In the genomic region with DNA sequence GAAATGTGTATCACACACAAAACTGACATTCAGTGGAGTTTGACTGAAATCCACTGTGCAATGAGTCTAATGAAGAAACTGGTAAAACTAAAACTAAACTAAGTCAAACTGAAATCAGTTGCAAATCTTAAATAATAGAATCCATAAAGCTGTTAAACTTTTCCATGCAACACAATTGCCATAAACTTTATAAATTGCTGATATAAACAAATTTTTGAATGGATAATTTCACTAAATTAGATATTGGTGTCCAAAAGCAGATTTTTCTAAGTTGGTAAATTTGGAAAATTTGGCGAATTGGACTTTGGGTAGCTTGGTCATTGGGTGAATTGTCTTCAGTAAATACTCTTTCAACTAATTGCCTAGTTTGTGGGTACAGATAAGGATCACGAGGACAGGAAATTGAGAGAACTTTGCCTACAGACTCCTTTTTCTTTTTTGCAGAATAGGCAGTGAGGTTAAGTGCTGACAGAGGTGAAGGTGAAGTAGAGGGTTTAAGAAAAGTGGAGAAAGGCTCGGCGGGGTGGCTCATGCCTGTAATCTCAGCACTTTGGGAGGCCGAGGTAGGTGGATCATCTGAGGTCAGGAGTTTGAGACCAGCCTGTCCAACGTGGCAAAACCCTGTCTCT, we compare ENCODE assay signal across 14 cellular contexts. TPM values are rescaled to one million over a fixed set of nuclear protein-coding genes. Genes with fewer than 3 reads are reported as not detected.
DNase-seq lines count a peak whose midpoint lies in the region; ATAC-seq and TF ChIP-seq lines count a peak whose summit lies in the region.
"Had no signal": no experiment of that assay in that cellular context is flagged by ENCODE, and none has a peak within 500 bp of the region (broad histone marks: within the 10 kb centered on the region; RNA-seq: fewer than 3 reads in every experiment).

No MANE protein-coding gene starts in this region.

- ATAC-seq in activated CD8-positive, alpha-beta memory T cell treated with anti-CD3 and anti-CD28 coated beads, Interleukin-2, amount 10 ng/mL, durations not matched to agents 7 days and 5 days = peak; percentile 30
- ATAC-seq in CD4-positive, CD25-positive, alpha-beta regulatory T cell (ENCODE audit: low read depth in 2 of 2) = no peak
- ATAC-seq in IMR-90 (ENCODE audit: low read depth) = no peak
- no peak for ATAC-seq in GM21367 (IDR thresholded peaks at IDR 0.05; ENCODE audit: unreplicated experiment)
- ATAC-seq in HG03460 (IDR thresholded peaks at IDR 0.05; ENCODE audit: unreplicated experiment) = no peak

- H4K5ac ChIP-seq in IMR-90 (ENCODE audit: low read depth, low read length) = no peak overlapping the region

- no peak overlapping the region for H2BK5ac ChIP-seq in IMR-90 (ENCODE audit: low read depth, low read length, poor library complexity, severe bottlenecking)

- no peaks in the 10 kb centered on the region for H3K36me3 ChIP-seq in CD4-positive, CD25-positive, alpha-beta regulatory T cell (ENCODE audit: control insufficient read depth, insufficient read depth, low read length)
- H3K36me3 ChIP-seq in IMR-90 (ENCODE audit: control insufficient read depth, insufficient read depth, low read length) = no peaks in the 10 kb centered on the region
- H3K36me3 ChIP-seq: MG63 had no signal

- no peak overlapping the region for H3K23ac ChIP-seq in IMR-90 (ENCODE audit: low read depth, low read length)

- no peak overlapping the region for H3K4me3 Mint-ChIP-seq in activated CD8-positive, alpha-beta memory T cell treated with anti-CD3 and anti-CD28 coated beads, Interleukin-2, amount 10 ng/mL, durations not matched to agents 7 days and 5 days
- H3K4me3 Mint-ChIP-seq in CD4-positive, CD25-positive, alpha-beta regulatory T cell = peak overlapping the region; percentile 11 to 83 (median 56)
- H3K4me3 Mint-ChIP-seq in activated T-helper 2 cell treated with anti-CD3 and anti-CD28 coated beads, Interferon-gamma antibody, Interleukin-2, Interleukin-4, amounts not matched to agents 10 μg/mL and 5 μg/mL and 100 μg/mL, durations not matched to agents 14 hours and 24 hours and 36 hours (ENCODE audit: low read depth) = peak overlapping the region; percentile 19

- 100% methylated on average over 1 of the region's 6 CpGs; no CpG with 5 or more reads in 1 of the 2 experiments for WGBS in IMR-90 (ENCODE audit: extremely low coverage in 2 of 2, insufficient read length in 1 of 2), 2 experiments

- H3K27me3 Mint-ChIP-seq in activated CD8-positive, alpha-beta memory T cell treated with anti-CD3 and anti-CD28 coated beads, Interleukin-2, amount 10 ng/mL, durations not matched to agents 7 days and 5 days = no peaks in the 10 kb centered on the region
- peaks cover 4% of the 10 kb centered on the region for H3K27me3 Mint-ChIP-seq in CD4-positive, CD25-positive, alpha-beta regulatory T cell
- no peaks in the 10 kb centered on the region for H3K27me3 Mint-ChIP-seq in activated T-helper 2 cell treated with anti-CD3 and anti-CD28 coated beads, Interferon-gamma antibody, Interleukin-2, Interleukin-4, amounts not matched to agents 10 μg/mL and 5 μg/mL and 100 μg/mL, durations not matched to agents 14 hours and 24 hours and 36 hours (ENCODE audit: low read depth)

- H3K14ac ChIP-seq in IMR-90 (replicated peaks; ENCODE audit: low read depth, low read length) = no peak overlapping the region

- POLR2A ChIA-PET in IMR-90 (lab: Charles Lee; ENCODE audit: unreplicated experiment) = no interaction called here

- intact Hi-C loops in IMR-90 (cut with micrococcal nuclease) = no loop called here
- intact Hi-C loops in activated T-helper 2 cell treated with anti-CD3 and anti-CD28 coated beads, Interferon-gamma antibody, Interleukin-2, Interleukin-4, amounts not matched to agents 10 μg/mL and 5 μg/mL and 100 μg/mL, durations not matched to agents 14 hours and 24 hours and 36 hours (cut with micrococcal nuclease) = loop anchor here (1.0 kb wide), 1 partner anchor 63 kb away; no protein-coding TSS in a partner anchor

- no peak overlapping the region for H2AFZ ChIP-seq in IMR-90 (replicated peaks; ENCODE audit: low read length, poor library complexity)

- no peak for TF ChIP-seq RAD21 in IMR-90 (IDR thresholded peaks at IDR 0.05; ENCODE audit: low read length)

- in situ Hi-C loops in IMR-90 (cut with MboI; ENCODE audit: low sequenced_read_pairs) = no loop called here

- no peak overlapping the region for H2BK15ac ChIP-seq in IMR-90 (ENCODE audit: low read depth, low read length)

- no peak overlapping the region for H3K4me3 ChIP-seq in CD4-positive, CD25-positive, alpha-beta regulatory T cell (ENCODE audit: low read depth, low read length)
- no peak overlapping the region for H3K4me3 ChIP-seq in IMR-90 (ENCODE audit: insufficient read depth, low read depth, low read length)
- H3K4me3 ChIP-seq: MG63 had no signal

- no peaks in the 10 kb centered on the region for H3K79me1 ChIP-seq in IMR-90 (ENCODE audit: low read depth in 1 of 2, low read length in 2 of 2)

- no peak overlapping the region for H3K27ac ChIP-seq in CD4-positive, CD25-positive, alpha-beta regulatory T cell (ENCODE audit: insufficient read depth, low read length, poor library complexity, severe bottlenecking)
- no peak overlapping the region for H3K27ac ChIP-seq in IMR-90 (ENCODE audit: insufficient read depth, low read length)
- H3K27ac ChIP-seq: HL-60, KMS-11 had no signal

- no peak overlapping the region for H3K9ac ChIP-seq in IMR-90 (ENCODE audit: low read depth, low read length)
- H3K9ac ChIP-seq: KMS-11 had no signal

- no peak overlapping the region for H2AK5ac ChIP-seq in IMR-90 (ENCODE audit: low read depth, low read length)

- H3K4ac ChIP-seq in IMR-90 (ENCODE audit: low read depth, low read length) = no peak overlapping the region

- H3K9me3 ChIP-seq in CD4-positive, CD25-positive, alpha-beta regulatory T cell (ENCODE audit: control insufficient read depth in 2 of 2, low read length in 2 of 2) = no peaks in the 10 kb centered on the region
- H3K9me3 ChIP-seq in IMR-90 (ENCODE audit: control insufficient read depth, insufficient read depth, low read length) = no peaks in the 10 kb centered on the region
- H3K9me3 ChIP-seq: MG63 had no signal

- H4K91ac ChIP-seq in IMR-90 (ENCODE audit: insufficient read depth, low read depth, low read length) = no peak overlapping the region

- CTCF ChIA-PET in activated CD8-positive, alpha-beta memory T cell treated with anti-CD3 and anti-CD28 coated beads, Interleukin-2, amount 10 ng/mL, durations not matched to agents 7 days and 5 days (lab: Charles Lee) = interaction anchor here (0.5 to 5.4 kb wide), 7 partner anchors 10 to 189 kb away, joined by 3 to 38 read pairs (median 5); partner anchors contain the start of genes ARFIP2, ILK, MRPL17 and RRP8
- CTCF ChIA-PET in IMR-90 (lab: Yijun Ruan, JAX) = interaction anchor here (0.6 to 1.3 kb wide), 3 partner anchors 13 to 650 kb away, joined by 3 to 4 read pairs (median 4); partner anchors contain the start of genes MRPL17 and TPP1

- H3K9me1 ChIP-seq in IMR-90 (ENCODE audit: insufficient read depth, low read length) = no peaks in the 10 kb centered on the region

- no peak overlapping the region for H4K8ac ChIP-seq in IMR-90 (ENCODE audit: low read depth in 2 of 2, low read length in 2 of 2)

- peaks cover 75% of the 10 kb centered on the region for H3K4me1 Mint-ChIP-seq in activated CD8-positive, alpha-beta memory T cell treated with anti-CD3 and anti-CD28 coated beads, Interleukin-2, amount 10 ng/mL, durations not matched to agents 7 days and 5 days
- peaks cover 36 to 76% (median 41%) of the 10 kb centered on the region in 4 donors for H3K4me1 Mint-ChIP-seq in CD4-positive, CD25-positive, alpha-beta regulatory T cell
- H3K4me1 Mint-ChIP-seq in activated T-helper 2 cell treated with anti-CD3 and anti-CD28 coated beads, Interferon-gamma antibody, Interleukin-2, Interleukin-4, amounts not matched to agents 10 μg/mL and 5 μg/mL and 100 μg/mL, durations not matched to agents 14 hours and 24 hours and 36 hours (ENCODE audit: low read depth) = peaks cover 66% of the 10 kb centered on the region

- no peak overlapping the region for H3K56ac ChIP-seq in IMR-90 (ENCODE audit: extremely low read depth, insufficient read depth, low read length)

- H2BK120ac ChIP-seq in IMR-90 (ENCODE audit: low read depth, low read length) = no peak overlapping the region

- peak overlapping the region; percentile 16 for H3K27ac Mint-ChIP-seq in activated CD8-positive, alpha-beta memory T cell treated with anti-CD3 and anti-CD28 coated beads, Interleukin-2, amount 10 ng/mL, durations not matched to agents 7 days and 5 days
- peak overlapping the region in 2 of 3 donors; percentile 76 to 84 for H3K27ac Mint-ChIP-seq in CD4-positive, CD25-positive, alpha-beta regulatory T cell
- H3K27ac Mint-ChIP-seq in activated T-helper 2 cell treated with anti-CD3 and anti-CD28 coated beads, Interferon-gamma antibody, Interleukin-2, Interleukin-4, amounts not matched to agents 10 μg/mL and 5 μg/mL and 100 μg/mL, durations not matched to agents 14 hours and 24 hours and 36 hours = peak overlapping the region; percentile 13

- no peaks in the 10 kb centered on the region for H4K20me1 ChIP-seq in IMR-90 (ENCODE audit: insufficient read depth, low read length)

- BruUV-seq in IMR-90 (replicated peaks; lab: Mats Ljungman, UMichigan) = no TSS peak

- no peak overlapping the region for H3K18ac ChIP-seq in IMR-90 (ENCODE audit: low read depth, low read length)

- H3K9me3 Mint-ChIP-seq in activated CD8-positive, alpha-beta memory T cell treated with anti-CD3 and anti-CD28 coated beads, Interleukin-2, amount 10 ng/mL, durations not matched to agents 7 days and 5 days (ENCODE audit: low read depth) = no peaks in the 10 kb centered on the region
- H3K9me3 Mint-ChIP-seq in CD4-positive, CD25-positive, alpha-beta regulatory T cell = no peaks in the 10 kb centered on the region
- H3K9me3 Mint-ChIP-seq in activated T-helper 2 cell treated with anti-CD3 and anti-CD28 coated beads, Interferon-gamma antibody, Interleukin-2, Interleukin-4, amounts not matched to agents 10 μg/mL and 5 μg/mL and 100 μg/mL, durations not matched to agents 14 hours and 24 hours and 36 hours = peaks cover 6% of the 10 kb centered on the region

- no peak overlapping the region for H2BK20ac ChIP-seq in IMR-90 (ENCODE audit: low read depth, low read length)

- no peak for TF ChIP-seq POLR2A in IMR-90 (IDR thresholded peaks at IDR 0.05; ENCODE audit: low read depth, low read length)

- H3K4me2 ChIP-seq in IMR-90 (ENCODE audit: low read depth, low read length) = no peak overlapping the region
- H3K4me2 ChIP-seq: KMS-11 had no signal

- no peak for DNase-seq in activated CD8-positive, alpha-beta memory T cell treated with anti-CD3 and anti-CD28 coated beads, Interleukin-2, amount 10 ng/mL, durations not matched to agents 7 days and 5 days
- DNase-seq in activated CD8-positive, alpha-beta memory T cell treated with anti-CD3 and anti-CD28 coated beads for 24 hours = no peak
- peak in 1 of 3 donors; percentile 54 for DNase-seq in CD4-positive, CD25-positive, alpha-beta regulatory T cell
- no peak for DNase-seq in IMR-90
- DNase-seq in activated T-helper 2 cell treated with anti-CD3 and anti-CD28 coated beads, Interferon-gamma antibody, Interleukin-2, Interleukin-4, amounts not matched to agents 10 μg/mL and 5 μg/mL and 100 μg/mL, durations not matched to agents 14 hours and 24 hours and 36 hours (ENCODE audit: low spot score) = no peak
- DNase-seq in effector CD4-positive, alpha-beta T cell = no peak
- DNase-seq: GOT3, MG63, NCI-H1092 treated with DMSO at 0.1 percent for 48 hours, NCI-H1694 had no signal

- H3K27me3 ChIP-seq in CD4-positive, CD25-positive, alpha-beta regulatory T cell (ENCODE audit: control insufficient read depth, insufficient read depth, low read length) = no peaks in the 10 kb centered on the region
- no peaks in the 10 kb centered on the region for H3K27me3 ChIP-seq in IMR-90 (ENCODE audit: control insufficient read depth, insufficient read depth, low read length)
- H3K27me3 ChIP-seq: MG63 had no signal

- H3K4me1 ChIP-seq in CD4-positive, CD25-positive, alpha-beta regulatory T cell (ENCODE audit: control insufficient read depth, insufficient read depth, low read length, poor library complexity, severe bottlenecking) = peaks cover 26% of the 10 kb centered on the region
- no peaks in the 10 kb centered on the region for H3K4me1 ChIP-seq in IMR-90 (ENCODE audit: control insufficient read depth, insufficient read depth, low read length)

- dilution Hi-C loops in IMR-90 (cut with HindIII; ENCODE audit: low sequenced_read_pairs, unreplicated experiment) = no loop called here

- TF ChIP-seq CTCF in IMR-90 (conservative IDR thresholded peaks at IDR 0.05; ENCODE audit: low read depth, low read length) = no peak

- H3K36me3 Mint-ChIP-seq in activated CD8-positive, alpha-beta memory T cell treated with anti-CD3 and anti-CD28 coated beads, Interleukin-2, amount 10 ng/mL, durations not matched to agents 7 days and 5 days = peaks cover 4% of the 10 kb centered on the region
- no peaks in the 10 kb centered on the region for H3K36me3 Mint-ChIP-seq in CD4-positive, CD25-positive, alpha-beta regulatory T cell
- peaks cover 7% of the 10 kb centered on the region for H3K36me3 Mint-ChIP-seq in activated T-helper 2 cell treated with anti-CD3 and anti-CD28 coated beads, Interferon-gamma antibody, Interleukin-2, Interleukin-4, amounts not matched to agents 10 μg/mL and 5 μg/mL and 100 μg/mL, durations not matched to agents 14 hours and 24 hours and 36 hours (ENCODE audit: low read depth)

- H2AK9ac ChIP-seq in IMR-90 (replicated peaks; ENCODE audit: low read depth, low read length, poor library complexity) = no peak overlapping the region

RNA-seq across cellular contexts. Expression of gene MRPL17, which starts 12.8 kb away (rescaled TPM):
- total RNA-seq in activated CD8-positive, alpha-beta memory T cell treated with anti-CD3 and anti-CD28 coated beads, Interleukin-2, amount 10 ng/mL, durations not matched to agents 7 days and 5 days = 10 to 100 TPM; 69.4 to 81.0 TPM
- total RNA-seq in CD4-positive, CD25-positive, alpha-beta regulatory T cell = 10.0 TPM
- polyA plus RNA-seq in CD4-positive, CD25-positive, alpha-beta regulatory T cell = 10 to 100 TPM; 18.5 to 35.5 (median 25.1) TPM
- total RNA-seq in IMR-90 (2012; rRNA removed) = 65.8 and 70.3 TPM in 2 replicates
- 85.2 and 97.5 TPM in 2 replicates for polyA plus RNA-seq in IMR-90 (2012; rRNA removed)
- 62.0 and 80.4 TPM in 2 replicates for polyA plus RNA-seq in IMR-90 (2012; cell fraction: cytosol; rRNA removed)
- 19.4 and 28.9 TPM in 2 replicates for polyA plus RNA-seq in IMR-90 (2012; cell fraction: nucleus; rRNA removed; ENCODE audit: low replicate concordance)
- 103 and 108 TPM in 2 replicates for total RNA-seq in activated T-helper 2 cell treated with anti-CD3 and anti-CD28 coated beads, Interferon-gamma antibody, Interleukin-2, Interleukin-4, amounts not matched to agents 10 μg/mL and 5 μg/mL and 100 μg/mL, durations not matched to agents 14 hours and 24 hours and 36 hours

RNA-seq across cellular contexts. Expression of gene DCHS1, which starts 14.7 kb away (rescaled TPM):
- under 1 TPM; 0.14 to 0.32 TPM for total RNA-seq in activated CD8-positive, alpha-beta memory T cell treated with anti-CD3 and anti-CD28 coated beads, Interleukin-2, amount 10 ng/mL, durations not matched to agents 7 days and 5 days
- 2.4 TPM for total RNA-seq in CD4-positive, CD25-positive, alpha-beta regulatory T cell
- polyA plus RNA-seq in CD4-positive, CD25-positive, alpha-beta regulatory T cell = 1 to 10 TPM in 2 of 4 donors, under 1 TPM in 2; 0.49 to 1.6 (median 1.0) TPM
- 1.4 and 1.7 TPM in 2 replicates for total RNA-seq in IMR-90 (2012; rRNA removed)
- 3.3 and 3.8 TPM in 2 replicates for polyA plus RNA-seq in IMR-90 (2012; rRNA removed)
- 2.0 and 3.8 TPM in 2 replicates for polyA plus RNA-seq in IMR-90 (2012; cell fraction: cytosol; rRNA removed)
- 6.7 and 13.0 TPM in 2 replicates for polyA plus RNA-seq in IMR-90 (2012; cell fraction: nucleus; rRNA removed; ENCODE audit: low replicate concordance)
- total RNA-seq in activated T-helper 2 cell treated with anti-CD3 and anti-CD28 coated beads, Interferon-gamma antibody, Interleukin-2, Interleukin-4, amounts not matched to agents 10 μg/mL and 5 μg/mL and 100 μg/mL, durations not matched to agents 14 hours and 24 hours and 36 hours = 0.51 and 0.57 TPM in 2 replicates

RNA-seq across cellular contexts. Expression of gene TPP1, which starts 51.1 kb away (rescaled TPM):
- total RNA-seq in activated CD8-positive, alpha-beta memory T cell treated with anti-CD3 and anti-CD28 coated beads, Interleukin-2, amount 10 ng/mL, durations not matched to agents 7 days and 5 days = 10 to 100 TPM; 76.8 to 79.3 TPM
- total RNA-seq in CD4-positive, CD25-positive, alpha-beta regulatory T cell = 100 TPM
- 100 to 1,000 TPM; 135 to 165 (median 137) TPM for polyA plus RNA-seq in CD4-positive, CD25-positive, alpha-beta regulatory T cell
- 16.7 and 33.5 TPM in 2 replicates for total RNA-seq in IMR-90 (2012; rRNA removed)
- polyA plus RNA-seq in IMR-90 (2012; rRNA removed) = 66.2 and 108 TPM in 2 replicates
- polyA plus RNA-seq in IMR-90 (2012; cell fraction: cytosol; rRNA removed) = 41.8 and 75.0 TPM in 2 replicates
- polyA plus RNA-seq in IMR-90 (2012; cell fraction: nucleus; rRNA removed; ENCODE audit: low replicate concordance) = 76.6 and 101 TPM in 2 replicates
- 36.2 and 39.1 TPM in 2 replicates for total RNA-seq in activated T-helper 2 cell treated with anti-CD3 and anti-CD28 coated beads, Interferon-gamma antibody, Interleukin-2, Interleukin-4, amounts not matched to agents 10 μg/mL and 5 μg/mL and 100 μg/mL, durations not matched to agents 14 hours and 24 hours and 36 hours

RNA-seq across cellular contexts. Expression of gene TAF10, which starts 58.3 kb away (rescaled TPM):
- total RNA-seq in activated CD8-positive, alpha-beta memory T cell treated with anti-CD3 and anti-CD28 coated beads, Interleukin-2, amount 10 ng/mL, durations not matched to agents 7 days and 5 days = 100 to 1,000 TPM; 134 to 144 TPM
- total RNA-seq in CD4-positive, CD25-positive, alpha-beta regulatory T cell = 125 TPM
- 100 to 1,000 TPM; 254 to 386 (median 265) TPM for polyA plus RNA-seq in CD4-positive, CD25-positive, alpha-beta regulatory T cell
- 18.6 and 24.4 TPM in 2 replicates for total RNA-seq in IMR-90 (2012; rRNA removed)
- polyA plus RNA-seq in IMR-90 (2012; rRNA removed) = 132 and 180 TPM in 2 replicates
- 73.3 and 76.1 TPM in 2 replicates for polyA plus RNA-seq in IMR-90 (2012; cell fraction: cytosol; rRNA removed)
- 71.9 and 78.4 TPM in 2 replicates for polyA plus RNA-seq in IMR-90 (2012; cell fraction: nucleus; rRNA removed; ENCODE audit: low replicate concordance)
- total RNA-seq in activated T-helper 2 cell treated with anti-CD3 and anti-CD28 coated beads, Interferon-gamma antibody, Interleukin-2, Interleukin-4, amounts not matched to agents 10 μg/mL and 5 μg/mL and 100 μg/mL, durations not matched to agents 14 hours and 24 hours and 36 hours = 134 and 142 TPM in 2 replicates

Comparison
In these comparisons a context has a peak if more than half of its experiments do, and no peak if none do; other contexts are left out.
1. H3K27ac Mint-ChIP-seq: peak in every context shown above with its lines; median percentile 80 in CD4-positive, CD25-positive, alpha-beta regulatory T cell; 16 in activated CD8-positive, alpha-beta memory T cell treated with anti-CD3 and anti-CD28 coated beads, Interleukin-2, amount 10 ng/mL, durations not matched to agents 7 days and 5 days; 13 in activated T-helper 2 cell treated with anti-CD3 and anti-CD28 coated beads, Interferon-gamma antibody, Interleukin-2, Interleukin-4, amounts not matched to agents 10 μg/mL and 5 μg/mL and 100 μg/mL, durations not matched to agents 14 hours and 24 hours and 36 hours.